In the genomic region with DNA sequence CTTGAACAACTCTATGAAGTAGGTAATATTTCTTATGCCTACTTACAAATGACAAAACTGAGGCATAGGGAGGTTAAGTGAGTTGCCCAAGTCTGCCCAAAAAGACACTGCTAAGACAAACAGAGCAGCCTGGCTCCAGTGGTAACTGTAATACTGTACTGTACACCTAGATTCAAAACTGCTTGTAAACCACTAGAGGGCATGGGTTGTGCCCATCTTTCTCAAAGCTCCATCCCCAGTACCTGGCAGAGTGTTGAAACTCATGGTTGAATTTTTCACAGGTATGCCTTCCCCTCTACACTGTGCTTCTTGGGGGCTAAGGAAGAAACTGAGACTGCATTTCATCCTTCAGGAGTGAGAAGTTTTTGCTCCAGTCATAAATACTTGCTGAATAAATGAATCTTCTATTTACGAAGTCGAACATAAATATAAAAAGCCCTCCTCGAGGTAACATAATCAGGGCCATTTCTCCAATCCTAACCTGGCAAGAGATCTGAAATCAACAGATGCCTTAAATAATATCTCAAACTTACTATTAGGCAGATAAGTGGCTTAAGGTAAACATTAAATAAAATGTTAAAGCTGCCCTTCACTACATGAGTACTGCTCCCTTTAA, we compare ENCODE assay signal across 9 cellular contexts. TPM values are rescaled to one million over a fixed set of nuclear protein-coding genes. Genes with fewer than 3 reads are reported as not detected.
A peak's percentile ranks its signal among the peaks of the same experiment; 100 is the strongest.
DNase-seq lines count a peak whose midpoint lies in the region; ATAC-seq, FAIRE-seq and TF ChIP-seq lines count a peak whose summit lies in the region.
"Had no signal": no experiment of that assay in that cellular context is flagged by ENCODE, and none has a peak within 500 bp of the region (broad histone marks: within the 10 kb centered on the region; RNA-seq: fewer than 3 reads in every experiment).

No MANE protein-coding gene starts in this region.

- peak overlapping the region; percentile 97 for H3K9ac ChIP-seq in endothelial cell of umbilical vein (replicated peaks; ENCODE audit: extremely low read depth, insufficient read depth, low read length)

- H3K9me1 ChIP-seq in endothelial cell of umbilical vein (replicated peaks; ENCODE audit: control insufficient read depth, extremely low read depth, insufficient read depth, low read length), result no peaks in the 10 kb centered on the region

- H3K79me2 ChIP-seq in endothelial cell of umbilical vein (ENCODE audit: control insufficient read depth, insufficient read depth, low read length), result peaks cover 77% of the 10 kb centered on the region

- peak; percentile 63 for DNase-seq in DMS79 treated with DMSO at 0.1 percent for 48 hours (lab: John Stamatoyannopoulos, UW)
- DNase-seq in DMS79 (lab: John Stamatoyannopoulos, UW), result no peak
- DNase-seq in NCI-H2196 (lab: John Stamatoyannopoulos, UW; ENCODE audit: unreplicated experiment), result peak; percentile 76
- no peak for DNase-seq in activated B cell treated with CpG ODN at 0.5 μM for 24 hours
- peak; percentile 64 for DNase-seq in endothelial cell of umbilical vein (ENCODE audit: low read depth, low spot score)
- peak; percentile 35 for DNase-seq in mucosa of gallbladder (ENCODE audit: low spot score)
- peak in 1 of 2 donors; percentile 61 for DNase-seq in upper lobe of left lung

- no TSS peak for BruUV-seq in endothelial cell of umbilical vein (replicated peaks; lab: Mats Ljungman, UMichigan)

- ATAC-seq in HG02981 (IDR thresholded peaks at IDR 0.05; ENCODE audit: unreplicated experiment), result peak; percentile 27
- ATAC-seq in activated B cell treated with CpG ODN at 0.5 μM for 24 hours (ENCODE audit: low read depth), result peak; percentile 49
- peak; percentile 51 to 86 for ATAC-seq in upper lobe of left lung (ENCODE audit: low FRiP score in 2 of 2)

- CTCF ChIA-PET in activated B cell treated with CpG ODN at 0.5 μM for 24 hours (lab: Charles Lee), result interaction anchor here (0.7 to 1.7 kb wide), 10 partner anchors 12 to 337 kb away, joined by 3 to 9 read pairs (median 4); no protein-coding TSS in a partner anchor
- CTCF ChIA-PET in endothelial cell of umbilical vein (lab: Charles Lee), result interaction anchor here (0.6 to 3.5 kb wide), 31 partner anchors 9 to 344 kb away, joined by 3 to 35 read pairs (median 4); a partner anchor contains a TSS

- H3K4me1 Mint-ChIP-seq in activated B cell treated with CpG ODN at 0.5 μM for 24 hours, result peaks cover 33% of the 10 kb centered on the region

- peak overlapping the region; percentile 85 for H3K27ac Mint-ChIP-seq in activated B cell treated with CpG ODN at 0.5 μM for 24 hours

- intact Hi-C loops in activated B cell treated with CpG ODN at 0.5 μM for 24 hours (cut with micrococcal nuclease) (loop anchor here (1.0 to 10.0 kb wide), 6 partner anchors 61 to 908 kb away; a partner anchor contains a TSS), endothelial cell of umbilical vein (cut with micrococcal nuclease) (loop anchor here (1.0 to 10.0 kb wide), 6 partner anchors 37 to 912 kb away; a partner anchor contains a TSS)

- peak overlapping the region; percentile 70 for H3K4me3 Mint-ChIP-seq in activated B cell treated with CpG ODN at 0.5 μM for 24 hours

- H3K27ac ChIP-seq in endothelial cell of umbilical vein (ENCODE audit: insufficient read depth, low read depth, low read length), result peak overlapping the region; percentile 86
- peak overlapping the region in 3 of 4 donors; percentile 96 to 99 (median 98) for H3K27ac ChIP-seq in upper lobe of left lung

- no peaks in the 10 kb centered on the region for H3K27me3 Mint-ChIP-seq in activated B cell treated with CpG ODN at 0.5 μM for 24 hours

- no peak for TF ChIP-seq EP300 in upper lobe of left lung (IDR thresholded peaks at IDR 0.05)

- H3K4me1 ChIP-seq in endothelial cell of umbilical vein (ENCODE audit: control insufficient read depth, extremely low read depth, insufficient read depth, low read length), result peaks cover 53% of the 10 kb centered on the region
- H3K4me1 ChIP-seq in upper lobe of left lung, result peaks cover 33 to 46% (median 39%) of the 10 kb centered on the region in 4 donors

- H3K4me2 ChIP-seq in endothelial cell of umbilical vein (ENCODE audit: insufficient read depth, low read length), result peak overlapping the region; percentile 98

- FAIRE-seq in endothelial cell of umbilical vein (lab: Jason Lieb, UNC), result peak; percentile 86
- FAIRE-seq: A204.1 had no signal

- H3K36me3 ChIP-seq in endothelial cell of umbilical vein (ENCODE audit: control insufficient read depth in 2 of 2, extremely low read depth in 1 of 2, insufficient read depth in 2 of 2, low read length in 2 of 2) (peaks cover 6 to 8% of the 10 kb centered on the region in 2 experiments), upper lobe of left lung (peaks cover 0 to 14% (median 5%) of the 10 kb centered on the region in 4 donors)

- dilution Hi-C loops in endothelial cell of umbilical vein (cut with MboI; ENCODE audit: extremely low pct_ligation_motif_present, low sequenced_read_pairs), result no loop called here

- POLR2A ChIA-PET in activated B cell treated with CpG ODN at 0.5 μM for 24 hours (lab: Charles Lee) (interaction anchor here (0.6 to 1.7 kb wide), 6 partner anchors 11 to 303 kb away, joined by 3 to 15 read pairs (median 4); a partner anchor contains a TSS), endothelial cell of umbilical vein (lab: Charles Lee) (interaction anchor here (0.6 kb wide), 1 partner anchor 9 kb away, joined by 3 read pairs; no protein-coding TSS in a partner anchor)

- peaks cover 12% of the 10 kb centered on the region for H3K36me3 Mint-ChIP-seq in activated B cell treated with CpG ODN at 0.5 μM for 24 hours (ENCODE audit: low read depth)

- H3K9me3 Mint-ChIP-seq in activated B cell treated with CpG ODN at 0.5 μM for 24 hours, result no peaks in the 10 kb centered on the region

- WGBS in upper lobe of left lung, 2 donors, result 52 to 57% methylated on average over 3 of the region's 3 CpGs

- H3K9me3 ChIP-seq in endothelial cell of umbilical vein (replicated peaks; ENCODE audit: control insufficient read depth, insufficient read depth, low read length) (no peaks in the 10 kb centered on the region), upper lobe of left lung (no peaks in the 10 kb centered on the region)

- no peak overlapping the region for H2AFZ ChIP-seq in endothelial cell of umbilical vein (ENCODE audit: low read depth, low read length)

- peak overlapping the region in 1 of 3 experiments; percentile 98 for H3K4me3 ChIP-seq in endothelial cell of umbilical vein (replicated peaks in 1 of 3; ENCODE audit: insufficient read depth in 1 of 3, low read depth in 1 of 3, low read length in 3 of 3)
- peak overlapping the region in 3 of 4 donors; percentile 61 to 87 (median 65) for H3K4me3 ChIP-seq in upper lobe of left lung

- no peak for TF ChIP-seq CTCF in activated B cell treated with CpG ODN at 0.5 μM for 24 hours (IDR thresholded peaks at IDR 0.05)
- TF ChIP-seq CTCF in endothelial cell of umbilical vein (IDR thresholded peaks at IDR 0.05; ENCODE audit: extremely low read depth in 1 of 2, insufficient read depth in 1 of 2, low read depth in 1 of 2, low read length in 2 of 2), result peak; percentile 67 to 72
- TF ChIP-seq CTCF in upper lobe of left lung (IDR thresholded peaks at IDR 0.05), result peak; percentile 44 to 72 (median 63)

- H3K27me3 ChIP-seq in endothelial cell of umbilical vein (ENCODE audit: control insufficient read depth in 2 of 2, insufficient read depth in 2 of 2, low read length in 2 of 2) (no peaks in the 10 kb centered on the region), upper lobe of left lung (no peaks in the 10 kb centered on the region)

- peaks cover 12% of the 10 kb centered on the region for H4K20me1 ChIP-seq in endothelial cell of umbilical vein (replicated peaks; ENCODE audit: control insufficient read depth, extremely low read depth, insufficient read depth, low read length)

- TF ChIP-seq POLR2A in endothelial cell of umbilical vein (IDR thresholded peaks at IDR 0.05; ENCODE audit: low read depth, low read length) (no peak), upper lobe of left lung (IDR thresholded peaks at IDR 0.05) (no peak)

TF ChIP-seq in endothelial cell of umbilical vein, 7 proteins besides CTCF, POLR2A, EP300 and RAD21:
- TF ChIP-seq EZH2 (IDR thresholded peaks at IDR 0.05; ENCODE audit: borderline replicate concordance, low read depth, low read length, severe bottlenecking) (no peak), POLR2AphosphoS5 (IDR thresholded peaks at IDR 0.05; ENCODE audit: insufficient read depth, low read depth, low read length) (no peak), GATA2 (IDR thresholded peaks at IDR 0.05; ENCODE audit: insufficient read depth, insufficient read length, low read depth, low read length) (no peak), FOS (IDR thresholded peaks at IDR 0.05; ENCODE audit: borderline replicate concordance, insufficient read depth, low read length) (no peak), MYC (IDR thresholded peaks at IDR 0.05; ENCODE audit: low read depth, low read length) (no peak), JUN (IDR thresholded peaks at IDR 0.05; ENCODE audit: borderline replicate concordance, insufficient read depth, insufficient read length, low read depth) (no peak)
- TF ChIP-seq, protein P1, sequence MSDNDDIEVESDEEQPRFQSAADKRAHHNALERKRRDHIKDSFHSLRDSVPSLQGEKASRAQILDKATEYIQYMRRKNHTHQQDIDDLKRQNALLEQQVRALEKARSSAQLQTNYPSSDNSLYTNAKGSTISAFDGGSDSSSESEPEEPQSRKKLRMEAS (IDR thresholded peaks at IDR 0.05; ENCODE audit: insufficient read depth, insufficient read length), result no peak

RNA-seq across cellular contexts. Expression of a gene that starts 2.0 kb away (rescaled TPM):
- total RNA-seq in activated B cell treated with CpG ODN at 0.5 μM for 24 hours (48.1 and 51.3 TPM in 2 replicates), endothelial cell of umbilical vein (152 and 168 TPM in 2 replicates), mucosa of gallbladder (76.5 TPM), upper lobe of left lung (100 to 1,000 TPM; 125 to 239 (median 189) TPM)
- 121 and 138 TPM in 2 replicates for polyA plus RNA-seq in endothelial cell of umbilical vein
- polyA plus RNA-seq in endothelial cell of umbilical vein (2011; cell fraction: cytosol; rRNA removed), result 114 and 133 TPM in 2 replicates
- 274 and 307 TPM in 2 replicates for polyA plus RNA-seq in endothelial cell of umbilical vein (2011; cell fraction: nucleus; rRNA removed)
- polyA plus RNA-seq in endothelial cell of umbilical vein (2012), result 89.0 and 107 TPM in 2 replicates
- 251 and 272 TPM in 2 replicates for polyA minus RNA-seq in endothelial cell of umbilical vein
- polyA minus RNA-seq in endothelial cell of umbilical vein (2011; cell fraction: cytosol; rRNA and poly(A)+ RNA removed), result 44.9 TPM
- polyA minus RNA-seq in endothelial cell of umbilical vein (2011; cell fraction: nucleus; rRNA and poly(A)+ RNA removed), result 138 and 202 TPM in 2 replicates

Comparison
In these comparisons a context has a peak if more than half of its experiments do, and no peak if none do; other contexts are left out.
1. DNase-seq: peak in DMS79 treated with DMSO at 0.1 percent for 48 hours (single experiment), NCI-H2196 (single experiment), endothelial cell of umbilical vein (single experiment) and mucosa of gallbladder (single experiment); none in DMS79 (single experiment) and activated B cell treated with CpG ODN at 0.5 μM for 24 hours (single experiment).
2. Peak in every context shown above with its lines, with median percentiles within 50 percentile points of each other: ATAC-seq.